ENCODE assay signal across 1 cellular context in genomic region chr12:103523771-103524170, GRCh38.
TF ChIP-seq lines count a peak whose summit lies in the region.

No MANE protein-coding gene starts in this region.

TF ChIP-seq in GM23338, 12 proteins besides CTCF, POLR2A, EP300 and RAD21 (continued from another document):
- TF ChIP-seq, protein P1, sequence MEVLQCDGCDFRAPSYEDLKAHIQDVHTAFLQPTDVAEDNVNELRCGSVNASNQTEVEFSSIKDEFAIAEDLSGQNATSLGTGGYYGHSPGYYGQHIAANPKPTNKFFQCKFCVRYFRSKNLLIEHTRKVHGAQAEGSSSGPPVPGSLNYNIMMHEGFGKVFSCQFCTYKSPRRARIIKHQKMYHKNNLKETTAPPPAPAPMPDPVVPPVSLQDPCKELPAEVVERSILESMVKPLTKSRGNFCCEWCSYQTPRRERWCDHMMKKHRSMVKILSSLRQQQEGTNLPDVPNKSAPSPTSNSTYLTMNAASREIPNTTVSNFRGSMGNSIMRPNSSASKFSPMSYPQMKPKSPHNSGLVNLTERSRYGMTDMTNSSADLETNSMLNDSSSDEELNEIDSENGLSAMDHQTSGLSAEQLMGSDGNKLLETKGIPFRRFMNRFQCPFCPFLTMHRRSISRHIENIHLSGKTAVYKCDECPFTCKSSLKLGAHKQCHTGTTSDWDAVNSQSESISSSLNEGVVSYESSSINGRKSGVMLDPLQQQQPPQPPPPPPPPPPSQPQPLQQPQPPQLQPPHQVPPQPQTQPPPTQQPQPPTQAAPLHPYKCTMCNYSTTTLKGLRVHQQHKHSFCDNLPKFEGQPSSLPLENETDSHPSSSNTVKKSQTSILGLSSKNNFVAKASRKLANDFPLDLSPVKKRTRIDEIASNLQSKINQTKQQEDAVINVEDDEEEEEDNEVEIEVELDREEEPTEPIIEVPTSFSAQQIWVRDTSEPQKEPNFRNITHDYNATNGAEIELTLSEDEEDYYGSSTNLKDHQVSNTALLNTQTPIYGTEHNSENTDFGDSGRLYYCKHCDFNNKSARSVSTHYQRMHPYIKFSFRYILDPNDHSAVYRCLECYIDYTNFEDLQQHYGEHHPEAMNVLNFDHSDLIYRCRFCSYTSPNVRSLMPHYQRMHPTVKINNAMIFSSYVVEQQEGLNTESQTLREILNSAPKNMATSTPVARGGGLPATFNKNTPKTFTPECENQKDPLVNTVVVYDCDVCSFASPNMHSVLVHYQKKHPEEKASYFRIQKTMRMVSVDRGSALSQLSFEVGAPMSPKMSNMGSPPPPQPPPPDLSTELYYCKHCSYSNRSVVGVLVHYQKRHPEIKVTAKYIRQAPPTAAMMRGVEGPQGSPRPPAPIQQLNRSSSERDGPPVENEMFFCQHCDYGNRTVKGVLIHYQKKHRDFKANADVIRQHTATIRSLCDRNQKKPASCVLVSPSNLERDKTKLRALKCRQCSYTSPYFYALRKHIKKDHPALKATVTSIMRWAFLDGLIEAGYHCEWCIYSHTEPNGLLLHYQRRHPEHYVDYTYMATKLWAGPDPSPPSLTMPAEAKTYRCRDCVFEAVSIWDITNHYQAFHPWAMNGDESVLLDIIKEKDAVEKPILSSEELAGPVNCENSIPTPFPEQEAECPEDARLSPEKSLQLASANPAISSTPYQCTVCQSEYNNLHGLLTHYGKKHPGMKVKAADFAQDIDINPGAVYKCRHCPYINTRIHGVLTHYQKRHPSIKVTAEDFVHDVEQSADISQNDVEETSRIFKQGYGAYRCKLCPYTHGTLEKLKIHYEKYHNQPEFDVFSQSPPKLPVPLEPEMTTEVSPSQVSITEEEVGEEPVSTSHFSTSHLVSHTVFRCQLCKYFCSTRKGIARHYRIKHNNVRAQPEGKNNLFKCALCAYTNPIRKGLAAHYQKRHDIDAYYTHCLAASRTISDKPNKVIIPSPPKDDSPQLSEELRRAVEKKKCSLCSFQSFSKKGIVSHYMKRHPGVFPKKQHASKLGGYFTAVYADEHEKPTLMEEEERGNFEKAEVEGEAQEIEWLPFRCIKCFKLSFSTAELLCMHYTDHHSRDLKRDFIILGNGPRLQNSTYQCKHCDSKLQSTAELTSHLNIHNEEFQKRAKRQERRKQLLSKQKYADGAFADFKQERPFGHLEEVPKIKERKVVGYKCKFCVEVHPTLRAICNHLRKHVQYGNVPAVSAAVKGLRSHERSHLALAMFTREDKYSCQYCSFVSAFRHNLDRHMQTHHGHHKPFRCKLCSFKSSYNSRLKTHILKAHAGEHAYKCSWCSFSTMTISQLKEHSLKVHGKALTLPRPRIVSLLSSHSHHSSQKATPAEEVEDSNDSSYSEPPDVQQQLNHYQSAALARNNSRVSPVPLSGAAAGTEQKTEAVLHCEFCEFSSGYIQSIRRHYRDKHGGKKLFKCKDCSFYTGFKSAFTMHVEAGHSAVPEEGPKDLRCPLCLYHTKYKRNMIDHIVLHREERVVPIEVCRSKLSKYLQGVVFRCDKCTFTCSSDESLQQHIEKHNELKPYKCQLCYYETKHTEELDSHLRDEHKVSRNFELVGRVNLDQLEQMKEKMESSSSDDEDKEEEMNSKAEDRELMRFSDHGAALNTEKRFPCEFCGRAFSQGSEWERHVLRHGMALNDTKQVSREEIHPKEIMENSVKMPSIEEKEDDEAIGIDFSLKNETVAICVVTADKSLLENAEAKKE (CRISPR knock-in tag; IDR thresholded peaks at IDR 0.05), result no peak
- TF ChIP-seq EZH2 (IDR thresholded peaks at IDR 0.05; ENCODE audit: low read depth, unreplicated experiment), result no peak
- TF ChIP-seq CREB1 (CRISPR knock-in tag; IDR thresholded peaks at IDR 0.05; ENCODE audit: low read depth), result no peak
- no peak for TF ChIP-seq EZH2phosphoT487 (IDR thresholded peaks at IDR 0.05; ENCODE audit: unreplicated experiment)
- TF ChIP-seq NANOG (IDR thresholded peaks at IDR 0.05; ENCODE audit: borderline replicate concordance), result no peak
- no peak for TF ChIP-seq REST (IDR thresholded peaks at IDR 0.05; ENCODE audit: unreplicated experiment)
- no peak for TF ChIP-seq STAT1 (IDR thresholded peaks at IDR 0.05; ENCODE audit: unreplicated experiment)
- TF ChIP-seq ZNF114 (CRISPR knock-in tag; IDR thresholded peaks at IDR 0.05), result no peak
- TF ChIP-seq, protein P2, sequence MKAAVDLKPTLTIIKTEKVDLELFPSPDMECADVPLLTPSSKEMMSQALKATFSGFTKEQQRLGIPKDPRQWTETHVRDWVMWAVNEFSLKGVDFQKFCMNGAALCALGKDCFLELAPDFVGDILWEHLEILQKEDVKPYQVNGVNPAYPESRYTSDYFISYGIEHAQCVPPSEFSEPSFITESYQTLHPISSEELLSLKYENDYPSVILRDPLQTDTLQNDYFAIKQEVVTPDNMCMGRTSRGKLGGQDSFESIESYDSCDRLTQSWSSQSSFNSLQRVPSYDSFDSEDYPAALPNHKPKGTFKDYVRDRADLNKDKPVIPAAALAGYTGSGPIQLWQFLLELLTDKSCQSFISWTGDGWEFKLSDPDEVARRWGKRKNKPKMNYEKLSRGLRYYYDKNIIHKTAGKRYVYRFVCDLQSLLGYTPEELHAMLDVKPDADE (IDR thresholded peaks at IDR 0.05), result no peak
- no peak for TF ChIP-seq JUNB (IDR thresholded peaks at IDR 0.05; ENCODE audit: unreplicated experiment)
TF ChIP-seq in GM23338: peak in this region for 0.
